ENCODE assay signal across 23 cellular contexts in genomic region chr15:34147371-34148140, GRCh38. TPM values are rescaled to one million over a fixed set of nuclear protein-coding genes. Genes with fewer than 3 reads are reported as not detected.
DNase-seq lines count a peak whose midpoint lies in the region; ATAC-seq, FAIRE-seq and TF ChIP-seq lines count a peak whose summit lies in the region.
"Had no signal": no experiment of that assay in that cellular context is flagged by ENCODE, and none has a peak within 500 bp of the region (broad histone marks: within the 10 kb centered on the region; RNA-seq: fewer than 3 reads in every experiment).

No MANE protein-coding gene starts in this region.

- H3K4me3 ChIP-seq in breast epithelium: no peak overlapping the region
- no peak overlapping the region for H3K4me3 ChIP-seq in astrocyte (ENCODE audit: insufficient read depth, low read depth, low read length)
- H3K4me3 ChIP-seq in fibroblast of villous mesenchyme (ENCODE audit: low read depth, low read length): no peak overlapping the region
- no peak overlapping the region for H3K4me3 ChIP-seq in gastrocnemius medialis
- H3K4me3 ChIP-seq: cardiac muscle cell, thyroid gland had no signal

- no peak for TF ChIP-seq CTCF in MCF 10A (IDR thresholded peaks at IDR 0.05; ENCODE audit: unreplicated experiment)
- no peak for TF ChIP-seq CTCF in breast epithelium (IDR thresholded peaks at IDR 0.05)
- no peak for TF ChIP-seq CTCF in astrocyte (IDR thresholded peaks at IDR 0.05; ENCODE audit: insufficient read depth, low read depth, low read length)
- no peak for TF ChIP-seq CTCF in fibroblast of villous mesenchyme (IDR thresholded peaks at IDR 0.05; ENCODE audit: insufficient read depth, low read depth, low read length)
- no peak for TF ChIP-seq CTCF in gastrocnemius medialis (IDR thresholded peaks at IDR 0.05 in 4 of 5, conservative IDR thresholded peaks at IDR 0.05 in 1 of 5)

- H3K9me3 ChIP-seq in breast epithelium (no peaks in the 10 kb centered on the region), astrocyte (ENCODE audit: insufficient read depth, low read depth, low read length) (no peaks in the 10 kb centered on the region), gastrocnemius medialis (no peaks in the 10 kb centered on the region)
- H3K9me3 ChIP-seq: thyroid gland had no signal

- H3K27me3 ChIP-seq in breast epithelium: no peaks in the 10 kb centered on the region
- H3K27me3 ChIP-seq in astrocyte (ENCODE audit: insufficient read depth, low read length): no peaks in the 10 kb centered on the region
- no peaks in the 10 kb centered on the region for H3K27me3 ChIP-seq in gastrocnemius medialis
- H3K27me3 ChIP-seq: cardiac muscle cell, thyroid gland had no signal

- no peak overlapping the region for H3K27ac Mint-ChIP-seq in MCF 10A (ENCODE audit: low read depth, unreplicated experiment)
- H3K27ac Mint-ChIP-seq in astrocyte (ENCODE audit: unreplicated experiment): peak overlapping the region; percentile 29
- peak overlapping the region; percentile 55 for H3K27ac Mint-ChIP-seq in stimulated activated effector memory CD8-positive, alpha-beta T cell treated with anti-CD3 and anti-CD28 coated beads, Interleukin-12 subunit alpha, Interleukin-12 subunit beta, amount 100 ng/mL, for 72 hours
- H3K27ac Mint-ChIP-seq: mesothelial cell of epicardium; stimulated activated naive B cell treated with anti-CD40 and anti-IgM and Interleukin-4, amounts not matched to agents 10 μg/mL and 1 μg/mL and 100 μg/mL, for 72 hours had no signal

- no peaks in the 10 kb centered on the region for H4K20me1 ChIP-seq in astrocyte (ENCODE audit: insufficient read depth, low read length)

- H3K27me3 Mint-ChIP-seq in MCF 10A (ENCODE audit: insufficient read depth, unreplicated experiment) (no peaks in the 10 kb centered on the region), astrocyte (ENCODE audit: low read depth, unreplicated experiment) (no peaks in the 10 kb centered on the region)
- H3K27me3 Mint-ChIP-seq: stimulated activated naive B cell treated with anti-CD40 and anti-IgM and Interleukin-4, amounts not matched to agents 10 μg/mL and 1 μg/mL and 100 μg/mL, for 72 hours had no signal

- DNase-seq in MCF 10A (ENCODE audit: unreplicated experiment): peak; percentile 44
- no peak for DNase-seq in breast epithelium (ENCODE audit: low spot score in 2 of 2)
- DNase-seq in astrocyte (ENCODE audit: low read depth): peak; percentile 64
- DNase-seq in fibroblast of villous mesenchyme (ENCODE audit: low read depth): peak; percentile 12
- DNase-seq in stimulated activated effector memory CD8-positive, alpha-beta T cell treated with anti-CD3 and anti-CD28 coated beads, Interleukin-12 subunit alpha, Interleukin-12 subunit beta, amount 100 ng/mL, for 72 hours (ENCODE audit: low spot score in 2 of 2): no peak
- no peak for DNase-seq in stimulated activated CD4-positive, alpha-beta T cell treated with anti-CD3 and anti-CD28 coated beads, Interleukin-15, amount 100 ng/mL, for 24 hours
- no peak for DNase-seq in gastrocnemius medialis
- DNase-seq in caudate nucleus (lab: John Stamatoyannopoulos, UW): no peak
- DNase-seq: activated CD4-positive, alpha-beta T cell treated with anti-CD3 and anti-CD28 coated beads, Interleukin-2, amount 50 U/mL, for 48 hours; DND-41; H7; hypothalamus; NCI-H187 treated with DMSO at 0.1 percent for 48 hours; NCI-H446; retina; stimulated activated naive B cell treated with anti-CD40 and anti-IgM and Interleukin-4, amounts not matched to agents 10 μg/mL and 1 μg/mL and 100 μg/mL, for 72 hours; thyroid gland had no signal

- H3K4me3 Mint-ChIP-seq in MCF 10A (ENCODE audit: unreplicated experiment) (no peak overlapping the region), astrocyte (ENCODE audit: unreplicated experiment) (no peak overlapping the region)
- no peak overlapping the region for H3K4me3 Mint-ChIP-seq in stimulated activated effector memory CD8-positive, alpha-beta T cell treated with anti-CD3 and anti-CD28 coated beads, Interleukin-12 subunit alpha, Interleukin-12 subunit beta, amount 100 ng/mL, for 72 hours
- H3K4me3 Mint-ChIP-seq: mesothelial cell of epicardium; stimulated activated naive B cell treated with anti-CD40 and anti-IgM and Interleukin-4, amounts not matched to agents 10 μg/mL and 1 μg/mL and 100 μg/mL, for 72 hours had no signal

- TF ChIP-seq POLR2A in breast epithelium (IDR thresholded peaks at IDR 0.05) (no peak), gastrocnemius medialis (IDR thresholded peaks at IDR 0.05) (no peak)

- H3K9ac ChIP-seq in astrocyte (ENCODE audit: low read length): no peak overlapping the region

- H2AFZ ChIP-seq in astrocyte (ENCODE audit: low read depth, low read length): no peak overlapping the region

- no peak for FAIRE-seq in astrocyte (lab: Jason Lieb, UNC)
- FAIRE-seq: A204.1, GM18507 had no signal

- peaks cover 5% of the 10 kb centered on the region for H3K4me1 Mint-ChIP-seq in MCF 10A (ENCODE audit: insufficient read depth, unreplicated experiment)
- peaks cover 3% of the 10 kb centered on the region for H3K4me1 Mint-ChIP-seq in astrocyte (ENCODE audit: low read depth, unreplicated experiment)
- no peaks in the 10 kb centered on the region for H3K4me1 Mint-ChIP-seq in stimulated activated effector memory CD8-positive, alpha-beta T cell treated with anti-CD3 and anti-CD28 coated beads, Interleukin-12 subunit alpha, Interleukin-12 subunit beta, amount 100 ng/mL, for 72 hours
- H3K4me1 Mint-ChIP-seq: mesothelial cell of epicardium; stimulated activated naive B cell treated with anti-CD40 and anti-IgM and Interleukin-4, amounts not matched to agents 10 μg/mL and 1 μg/mL and 100 μg/mL, for 72 hours had no signal

- H3K79me2 ChIP-seq in astrocyte (ENCODE audit: insufficient read depth, low read length): no peaks in the 10 kb centered on the region

- no peak for ATAC-seq in stimulated activated effector memory CD8-positive, alpha-beta T cell treated with anti-CD3 and anti-CD28 coated beads, Interleukin-12 subunit alpha, Interleukin-12 subunit beta, amount 100 ng/mL, for 72 hours
- ATAC-seq in gastrocnemius medialis: no peak
- ATAC-seq: stimulated activated naive B cell treated with anti-CD40 and anti-IgM and Interleukin-4, amounts not matched to agents 10 μg/mL and 1 μg/mL and 100 μg/mL, for 72 hours had no signal

- in situ Hi-C loops in gastrocnemius medialis (cut with MboI; ENCODE audit: low sequenced_read_pairs in 4 of 4): no loop called here

- H3K4me1 ChIP-seq in breast epithelium (no peaks in the 10 kb centered on the region), astrocyte (ENCODE audit: insufficient read depth, low read length) (peaks cover 5% of the 10 kb centered on the region), gastrocnemius medialis (no peaks in the 10 kb centered on the region)
- H3K4me1 ChIP-seq: thyroid gland had no signal

- H3K4me2 ChIP-seq in astrocyte (ENCODE audit: low read length): peak overlapping the region; percentile 40

- no peak overlapping the region for H3K27ac ChIP-seq in breast epithelium
- peak overlapping the region; percentile 6 for H3K27ac ChIP-seq in astrocyte (ENCODE audit: low read depth, low read length)
- no peak overlapping the region for H3K27ac ChIP-seq in gastrocnemius medialis
- H3K27ac ChIP-seq in caudate nucleus (ENCODE audit: low read depth, low read length): no peak overlapping the region
- H3K27ac ChIP-seq: C4-2B, cardiac muscle cell, thyroid gland had no signal

- H3K9me3 Mint-ChIP-seq in MCF 10A (ENCODE audit: unreplicated experiment): no peaks in the 10 kb centered on the region
- H3K9me3 Mint-ChIP-seq in astrocyte (ENCODE audit: unreplicated experiment): no peaks in the 10 kb centered on the region
- H3K9me3 Mint-ChIP-seq in stimulated activated effector memory CD8-positive, alpha-beta T cell treated with anti-CD3 and anti-CD28 coated beads, Interleukin-12 subunit alpha, Interleukin-12 subunit beta, amount 100 ng/mL, for 72 hours: no peaks in the 10 kb centered on the region
- H3K9me3 Mint-ChIP-seq: activated naive CD4-positive, alpha-beta T cell treated with anti-CD3 and anti-CD28 coated beads, Interleukin-2, amount 50 U/mL, for 72 hours; mesothelial cell of epicardium; stimulated activated naive B cell treated with anti-CD40 and anti-IgM and Interleukin-4, amounts not matched to agents 10 μg/mL and 1 μg/mL and 100 μg/mL, for 72 hours had no signal

- BruUV-seq in MCF 10A (replicated peaks; lab: Mats Ljungman, UMichigan): no TSS peak

- CTCF ChIA-PET in MCF 10A (lab: Yijun Ruan, JAX): interaction anchor here (0.7 kb wide), 1 partner anchor 667 kb away, joined by 3 read pairs; no protein-coding TSS in a partner anchor

- intact Hi-C loops in MCF 10A (cut with micrococcal nuclease): no loop called here
- intact Hi-C loops in breast epithelium (cut with DNase I; ENCODE audit: low total_unique reads): no loop called here
- intact Hi-C loops in gastrocnemius medialis (cut with DNase I; ENCODE audit: low total_unique reads): no loop called here

- H3K36me3 ChIP-seq in breast epithelium (no peaks in the 10 kb centered on the region), astrocyte (ENCODE audit: insufficient read depth, low read length) (peaks cover 30% of the 10 kb centered on the region), gastrocnemius medialis (peaks cover 0 to 41% of the 10 kb centered on the region in 2 donors)

- H3K36me3 Mint-ChIP-seq in MCF 10A (ENCODE audit: insufficient read depth, unreplicated experiment) (peaks cover 71% of the 10 kb centered on the region), astrocyte (ENCODE audit: low read depth, unreplicated experiment) (peaks cover 30% of the 10 kb centered on the region)
- H3K36me3 Mint-ChIP-seq in stimulated activated effector memory CD8-positive, alpha-beta T cell treated with anti-CD3 and anti-CD28 coated beads, Interleukin-12 subunit alpha, Interleukin-12 subunit beta, amount 100 ng/mL, for 72 hours: peaks cover 96% of the 10 kb centered on the region

- POLR2A ChIA-PET in MCF 10A (lab: Yijun Ruan, JAX): interaction anchor here (0.7 kb wide), 1 partner anchor 438 kb away, joined by 3 read pairs; no protein-coding TSS in a partner anchor

RNA-seq across cellular contexts. Expression of gene PGBD4, which starts 45.7 kb away (rescaled TPM):
- 2.4 and 2.6 TPM in 2 replicates for total RNA-seq in MCF 10A (2022)
- 1 to 10 TPM in 2 of 3 donors, under 1 TPM in 1; 0.64 to 1.6 (median 1.3) TPM for total RNA-seq in breast epithelium
- 1.4 TPM in 2 replicates for total RNA-seq in astrocyte
- 1.9 and 2.6 TPM in 2 replicates for total RNA-seq in fibroblast of villous mesenchyme
- total RNA-seq in gastrocnemius medialis: 1 to 10 TPM in 2 of 4 donors, under 1 TPM in 2; 0.73 to 1.9 (median 1.2) TPM

RNA-seq across cellular contexts. Expression of gene EMC7, which starts 45.9 kb away (rescaled TPM):
- total RNA-seq in MCF 10A (2022) (98.2 and 134 TPM in 2 replicates), breast epithelium (10 to 100 TPM; 35.0 to 47.5 (median 44.6) TPM), astrocyte (120 and 157 TPM in 2 replicates), fibroblast of villous mesenchyme (36.7 and 57.4 TPM in 2 replicates), gastrocnemius medialis (10 to 100 TPM; 36.6 to 66.8 (median 48.3) TPM)

Comparison
In these comparisons a context has a peak if more than half of its experiments do, and no peak if none do; other contexts are left out.
1. DNase-seq: peak in MCF 10A (single experiment), astrocyte (single experiment) and fibroblast of villous mesenchyme (single experiment); none in breast epithelium (0 of 2), stimulated activated effector memory CD8-positive, alpha-beta T cell treated with anti-CD3 and anti-CD28 coated beads, Interleukin-12 subunit alpha, Interleukin-12 subunit beta, amount 100 ng/mL, for 72 hours (0 of 2), stimulated activated CD4-positive, alpha-beta T cell treated with anti-CD3 and anti-CD28 coated beads, Interleukin-15, amount 100 ng/mL, for 24 hours (single experiment), gastrocnemius medialis (0 of 2) and caudate nucleus (0 of 61).